8 cellular contexts compared by ENCODE assay signal in genomic region chr17:61837175-61838051, GRCh38. TPM values are rescaled to one million over a fixed set of nuclear protein-coding genes. Genes with fewer than 3 reads are reported as not detected.
A peak's percentile ranks its signal among the peaks of the same experiment; 100 is the strongest.
DNase-seq lines count a peak whose midpoint lies in the region; ATAC-seq and TF ChIP-seq lines count a peak whose summit lies in the region.

No MANE protein-coding gene starts in this region.

- H3K36me3 ChIP-seq in CD8-positive, alpha-beta T cell (ENCODE audit: insufficient read depth, low read length), result no peaks in the 10 kb centered on the region
- H3K36me3 ChIP-seq in HEK293 (ENCODE audit: control insufficient read depth in 2 of 2, insufficient read depth in 1 of 2, low read length in 2 of 2), result peaks cover 36 to 46% of the 10 kb centered on the region in 2 experiments

- H3K27me3 Mint-ChIP-seq in CD8-positive, alpha-beta T cell (ENCODE audit: low read depth), result no peaks in the 10 kb centered on the region

- DNase-seq in CD8-positive, alpha-beta T cell, result peak; percentile 11 to 49 (median 44)
- peak; percentile 25 for DNase-seq in NCI-H748 treated with DMSO at 0.1 percent for 48 hours (lab: John Stamatoyannopoulos, UW)
- peak; percentile 4 for DNase-seq in activated CD8-positive, alpha-beta memory T cell treated with anti-CD3 and anti-CD28 coated beads, Interleukin-2, amount 50 U/mL, for 1 hour (ENCODE audit: extremely low read depth)
- peak; percentile 59 for DNase-seq in fibroblast of gingiva (ENCODE audit: low read depth)
- peak; percentile 34 for DNase-seq in non-pigmented ciliary epithelial cell (ENCODE audit: low read depth)
- peak; percentile 55 for DNase-seq in ureter (ENCODE audit: low spot score)

- no peak overlapping the region for H3K4me3 Mint-ChIP-seq in CD8-positive, alpha-beta T cell

- no peak overlapping the region for H3K27ac ChIP-seq in CD8-positive, alpha-beta T cell (ENCODE audit: low read depth, low read length)
- no peak overlapping the region for H3K27ac ChIP-seq in HEK293 (ENCODE audit: extremely low read depth, low read depth, low read length)

- no peaks in the 10 kb centered on the region for H3K4me1 ChIP-seq in CD8-positive, alpha-beta T cell (ENCODE audit: insufficient read depth, low read length)
- no peaks in the 10 kb centered on the region for H3K4me1 ChIP-seq in HEK293 (ENCODE audit: control insufficient read depth, insufficient read depth, low read length)

- no peaks in the 10 kb centered on the region for H3K27me3 ChIP-seq in CD8-positive, alpha-beta T cell (ENCODE audit: insufficient read depth, low read length)

- no peak overlapping the region for H3K27ac Mint-ChIP-seq in CD8-positive, alpha-beta T cell

- CTCF ChIA-PET in CD8-positive, alpha-beta T cell (lab: Charles Lee), result interaction anchor here (0.6 to 1.3 kb wide), 8 partner anchors 8 to 424 kb away, joined by 3 to 5 read pairs (median 4); no protein-coding TSS in a partner anchor
- CTCF ChIA-PET in HEK293 (lab: Yijun Ruan, JAX), result interaction anchor here (0.6 to 2.1 kb wide), 39 partner anchors 8 to 1580 kb away, joined by 3 to 31 read pairs (median 4); partner anchors contain the start of genes BRIP1 and MED13

- intact Hi-C loops in CD8-positive, alpha-beta T cell (cut with DNase I, micrococcal nuclease), result loop anchor here (1.0 to 10.0 kb wide), 3 partner anchors 201 to 863 kb away; no protein-coding TSS in a partner anchor

- no peaks in the 10 kb centered on the region for H3K36me3 Mint-ChIP-seq in CD8-positive, alpha-beta T cell

- H3K4me1 Mint-ChIP-seq in CD8-positive, alpha-beta T cell (ENCODE audit: low read depth), result no peaks in the 10 kb centered on the region

- H3K9me3 Mint-ChIP-seq in CD8-positive, alpha-beta T cell, result no peaks in the 10 kb centered on the region

- ATAC-seq in CD8-positive, alpha-beta T cell, result peak; percentile 48
- no peak for ATAC-seq in GM21825 (IDR thresholded peaks at IDR 0.05; ENCODE audit: unreplicated experiment)

- TF ChIP-seq CTCF in CD8-positive, alpha-beta T cell (IDR thresholded peaks at IDR 0.05), result peak; percentile 77
- peak; percentile 27; the same call in 1 of the 2 replicates for TF ChIP-seq CTCF in HEK293 (tag by site-specific recombination; IDR thresholded peaks at IDR 0.05)

- POLR2A ChIA-PET in CD8-positive, alpha-beta T cell (lab: Charles Lee), result no interaction called here
- POLR2A ChIA-PET in HEK293 (lab: Yijun Ruan, JAX), result no interaction called here

- H3K9me3 ChIP-seq in CD8-positive, alpha-beta T cell (ENCODE audit: low read length), result no peaks in the 10 kb centered on the region
- no peaks in the 10 kb centered on the region for H3K9me3 ChIP-seq in HEK293 (ENCODE audit: control insufficient read depth, insufficient read depth, low read depth, low read length)

- no peak overlapping the region for H3K4me3 ChIP-seq in CD8-positive, alpha-beta T cell (ENCODE audit: low read depth, low read length)
- H3K4me3 ChIP-seq in HEK293 (ENCODE audit: low read depth, low read length), result no peak overlapping the region

TF ChIP-seq in HEK293, 187 proteins besides CTCF, POLR2A, EP300 and RAD21:
- TF ChIP-seq SALL2 (tag by site-specific recombination; IDR thresholded peaks at IDR 0.05; ENCODE audit: borderline replicate concordance), result no peak
- peak; percentile 78 for TF ChIP-seq ZNF654 (tag by site-specific recombination; IDR thresholded peaks at IDR 0.05; ENCODE audit: low read depth)
- TF ChIP-seq ZNF629 (tag by site-specific recombination; IDR thresholded peaks at IDR 0.05), result no peak
- TF ChIP-seq ZNF350 (tag by site-specific recombination; IDR thresholded peaks at IDR 0.05), result no peak
- TF ChIP-seq ZNF366 (tag by site-specific recombination; conservative IDR thresholded peaks at IDR 0.05), result peak; percentile 44
- 0 out of 2 replicates have a peak, but pooled peaks have one; percentile 41 for TF ChIP-seq ZNF2 (tag by site-specific recombination; IDR thresholded peaks at IDR 0.05)
- no peak for TF ChIP-seq ZNF394 (tag by site-specific recombination; IDR thresholded peaks at IDR 0.05; ENCODE audit: borderline replicate concordance)
- no peak for TF ChIP-seq ZNF645 (tag by site-specific recombination; IDR thresholded peaks at IDR 0.05)

RNA-seq across cellular contexts. Expression of gene BRIP1, which starts 25.9 kb away (rescaled TPM):
- total RNA-seq in CD8-positive, alpha-beta T cell, result 1 to 10 TPM in 1 of 2 experiments, under 1 TPM in 1; 0.57 to 1.5 TPM
- 2.0 TPM for total RNA-seq in ureter

Comparison
In these comparisons a context has a peak if more than half of its experiments do, and no peak if none do; other contexts are left out.
1. DNase-seq: peak in every context shown above with its lines; median percentile 59 in fibroblast of gingiva; 55 in ureter; 44 in CD8-positive, alpha-beta T cell; 34 in non-pigmented ciliary epithelial cell; 25 in NCI-H748 treated with DMSO at 0.1 percent for 48 hours; 4 in activated CD8-positive, alpha-beta memory T cell treated with anti-CD3 and anti-CD28 coated beads, Interleukin-2, amount 50 U/mL, for 1 hour.